20 cellular contexts compared by ENCODE assay signal in the genomic region with DNA sequence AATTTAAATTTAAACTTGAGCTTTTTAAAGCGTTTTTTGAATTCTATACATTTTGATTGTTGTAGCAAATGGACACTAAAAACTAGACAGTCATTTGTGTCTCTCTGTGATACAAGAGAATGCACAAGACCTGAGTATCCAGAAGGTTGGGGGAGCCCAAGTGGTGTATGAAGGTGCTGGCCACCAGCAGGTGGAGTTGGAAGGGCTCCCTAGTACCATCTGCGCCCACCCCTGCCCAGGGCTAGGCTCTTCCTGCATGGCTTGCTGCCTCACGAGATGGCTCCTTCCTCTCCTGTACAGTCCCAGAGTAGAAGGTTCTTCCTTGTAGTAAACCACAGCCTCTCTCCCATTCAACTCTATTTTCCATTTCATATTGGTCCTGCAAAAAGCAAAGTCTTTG.
"Had no signal": no experiment of that assay in that cellular context is flagged by ENCODE, and none has a peak within 500 bp of the region (broad histone marks: within the 10 kb centered on the region; RNA-seq: fewer than 3 reads in every experiment).

No MANE protein-coding gene starts in this region.

- H3K4me3 ChIP-seq: colonic mucosa, heart left ventricle, right atrium auricular region, sigmoid colon, skin epidermis, stomach, thoracic aorta, transverse colon had no signal

- H3K27me3 ChIP-seq: colonic mucosa, heart left ventricle, right atrium auricular region, sigmoid colon, stomach, transverse colon had no signal

- H3K27ac ChIP-seq: colonic mucosa, heart left ventricle, right atrium auricular region, sigmoid colon, skin epidermis, stomach, thoracic aorta, transverse colon had no signal

- H3K27ac Mint-ChIP-seq: memory B cell; mesothelial cell of epicardium; natural killer cell; stimulated activated naive B cell treated with anti-CD40 and anti-IgM and Interleukin-4, amounts not matched to agents 10 μg/mL and 1 μg/mL and 100 μg/mL, for 72 hours had no signal

- H3K36me3 ChIP-seq: colonic mucosa had no signal

- ATAC-seq: heart left ventricle; natural killer cell; stimulated activated naive B cell treated with anti-CD40 and anti-IgM and Interleukin-4, amounts not matched to agents 10 μg/mL and 1 μg/mL and 100 μg/mL, for 72 hours had no signal

- H3K9me3 Mint-ChIP-seq: memory B cell; mesothelial cell of epicardium; natural killer cell; neural crest cell; stimulated activated naive B cell treated with anti-CD40 and anti-IgM and Interleukin-4, amounts not matched to agents 10 μg/mL and 1 μg/mL and 100 μg/mL, for 72 hours had no signal

- H3K4me1 ChIP-seq: colonic mucosa, heart left ventricle, right atrium auricular region, sigmoid colon, stomach, transverse colon had no signal

- DNase-seq: colonic mucosa; effector CD4-positive, alpha-beta T cell; heart left ventricle; hippocampal formation; kidney glomerular epithelial cell; natural killer cell; sigmoid colon; stimulated activated CD4-positive, alpha-beta T cell treated with anti-CD3 and anti-CD28 coated beads, Interleukin-2, amount 100 ng/mL, for 24 hours; stimulated activated CD4-positive, alpha-beta T cell treated with anti-CD3 and anti-CD28 coated beads, Interleukin-4, amount 100 ng/mL, for 4 hours; stimulated activated naive B cell treated with anti-CD40 and anti-IgM and Interleukin-4, amounts not matched to agents 10 μg/mL and 1 μg/mL and 100 μg/mL, for 72 hours; stomach; substantia nigra; transverse colon had no signal

- FAIRE-seq: frontal cortex had no signal

- H3K27me3 Mint-ChIP-seq: memory B cell; stimulated activated naive B cell treated with anti-CD40 and anti-IgM and Interleukin-4, amounts not matched to agents 10 μg/mL and 1 μg/mL and 100 μg/mL, for 72 hours had no signal

- H3K4me1 Mint-ChIP-seq: memory B cell, mesothelial cell of epicardium, natural killer cell, neural crest cell had no signal

- H3K4me3 Mint-ChIP-seq: memory B cell; mesothelial cell of epicardium; natural killer cell; neural crest cell; stimulated activated naive B cell treated with anti-CD40 and anti-IgM and Interleukin-4, amounts not matched to agents 10 μg/mL and 1 μg/mL and 100 μg/mL, for 72 hours had no signal

- H3K9me3 ChIP-seq: colonic mucosa, heart left ventricle, right atrium auricular region, sigmoid colon, stomach, thoracic aorta, transverse colon had no signal
